ENCODE assay signal across 1 cellular context in genomic region chr10:100986952-100987684, GRCh38.
A peak's percentile ranks its signal among the peaks of the same experiment; 100 is the strongest.
TF ChIP-seq lines count a peak whose summit lies in the region.

MRPL43 (minus strand) TSS chr10:100987497; CDS start chr10:100987443, 54 bp downstream.
TWNK (plus strand) TSS chr10:100987543; CDS start chr10:100988211, 668 bp downstream.

TF ChIP-seq in HepG2, 621 proteins besides CTCF, POLR2A, EP300 and RAD21 (continued from another document and continues in another):
- TF ChIP-seq ZBTB10 (CRISPR knock-in tag; IDR thresholded peaks at IDR 0.05; ENCODE audit: borderline replicate concordance) (peak; percentile 69; the same call in 1 of the 2 replicates), ZSCAN22 (CRISPR knock-in tag; IDR thresholded peaks at IDR 0.05) (no peak), STAT5B (CRISPR knock-in tag; IDR thresholded peaks at IDR 0.05) (no peak), PRDM10 (CRISPR knock-in tag; IDR thresholded peaks at IDR 0.05; ENCODE audit: low read depth) (no peak), ZKSCAN5 (CRISPR knock-in tag; IDR thresholded peaks at IDR 0.05) (no peak), ONECUT2 (CRISPR knock-in tag; IDR thresholded peaks at IDR 0.05) (no peak), ZNF274 (CRISPR knock-in tag; IDR thresholded peaks at IDR 0.05) (peak; percentile 75), ZNF563 (CRISPR knock-in tag; IDR thresholded peaks at IDR 0.05) (peak; percentile 83; the same call in 1 of the 2 replicates), TIGD3 (CRISPR knock-in tag; IDR thresholded peaks at IDR 0.05; ENCODE audit: borderline replicate concordance) (0 out of 2 replicates have a peak, but pooled peaks have one; percentile 75), DNMT3B (CRISPR knock-in tag; conservative IDR thresholded peaks at IDR 0.05) (0 out of 2 replicates have a peak, but pooled peaks have one; percentile 39), SP1 (IDR thresholded peaks at IDR 0.05) (no peak), SP1 (CRISPR knock-in tag; IDR thresholded peaks at IDR 0.05) (peak; percentile 57; the same call in 1 of the 2 replicates), KMT2A (CRISPR knock-in tag; IDR thresholded peaks at IDR 0.05) (peak; percentile 80; the same call in 1 of the 2 replicates), ZBTB38 (CRISPR knock-in tag; IDR thresholded peaks at IDR 0.05) (peak; percentile 48), BORCS8-MEF2B (CRISPR knock-in tag; IDR thresholded peaks at IDR 0.05) (peak; percentile 53; the same call in 1 of the 2 replicates), YEATS2 (CRISPR knock-in tag; IDR thresholded peaks at IDR 0.05; ENCODE audit: borderline replicate concordance) (peak; percentile 86), FLYWCH1 (CRISPR knock-in tag; IDR thresholded peaks at IDR 0.05) (no peak), MXD4 (CRISPR knock-in tag; IDR thresholded peaks at IDR 0.05) (peak; percentile 95; the same call in 1 of the 2 replicates), ZSCAN9 (CRISPR knock-in tag; IDR thresholded peaks at IDR 0.05; ENCODE audit: borderline replicate concordance) (no peak), ZNF33A (CRISPR knock-in tag; IDR thresholded peaks at IDR 0.05; ENCODE audit: borderline replicate concordance) (no peak), PCBP1 (IDR thresholded peaks at IDR 0.05; ENCODE audit: borderline replicate concordance, low read depth, low read length) (0 out of 2 replicates have a peak, but pooled peaks have one; percentile 33), ZSCAN25 (CRISPR knock-in tag; IDR thresholded peaks at IDR 0.05) (no peak), REL (CRISPR knock-in tag; conservative IDR thresholded peaks at IDR 0.05) (peak; percentile 44), SOX6 (IDR thresholded peaks at IDR 0.05) (no peak), SOX6 (CRISPR knock-in tag; IDR thresholded peaks at IDR 0.05) (peak; percentile 36), HOXA9 (CRISPR knock-in tag; IDR thresholded peaks at IDR 0.05; ENCODE audit: borderline replicate concordance) (peak; percentile 94), ZNF629 (CRISPR knock-in tag; conservative IDR thresholded peaks at IDR 0.05) (0 out of 2 replicates have a peak, but pooled peaks have one; percentile 4), ZNF891 (CRISPR knock-in tag; IDR thresholded peaks at IDR 0.05) (peak; percentile 88; the same call in 1 of the 2 replicates), SYNCRIP (IDR thresholded peaks at IDR 0.05; ENCODE audit: insufficient read depth, low read depth, low read length) (no peak), ATAD3A (CRISPR knock-in tag; IDR thresholded peaks at IDR 0.05) (no peak), NKX3-1 (CRISPR knock-in tag; IDR thresholded peaks at IDR 0.05) (peak; percentile 76; the same call in 1 of the 2 replicates), RFX1 (IDR thresholded peaks at IDR 0.05) (no peak)
- TF ChIP-seq, protein P1, sequence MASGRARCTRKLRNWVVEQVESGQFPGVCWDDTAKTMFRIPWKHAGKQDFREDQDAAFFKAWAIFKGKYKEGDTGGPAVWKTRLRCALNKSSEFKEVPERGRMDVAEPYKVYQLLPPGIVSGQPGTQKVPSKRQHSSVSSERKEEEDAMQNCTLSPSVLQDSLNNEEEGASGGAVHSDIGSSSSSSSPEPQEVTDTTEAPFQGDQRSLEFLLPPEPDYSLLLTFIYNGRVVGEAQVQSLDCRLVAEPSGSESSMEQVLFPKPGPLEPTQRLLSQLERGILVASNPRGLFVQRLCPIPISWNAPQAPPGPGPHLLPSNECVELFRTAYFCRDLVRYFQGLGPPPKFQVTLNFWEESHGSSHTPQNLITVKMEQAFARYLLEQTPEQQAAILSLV (CRISPR knock-in tag; IDR thresholded peaks at IDR 0.05; ENCODE audit: borderline replicate concordance) = no peak
- TF ChIP-seq, protein P2, sequence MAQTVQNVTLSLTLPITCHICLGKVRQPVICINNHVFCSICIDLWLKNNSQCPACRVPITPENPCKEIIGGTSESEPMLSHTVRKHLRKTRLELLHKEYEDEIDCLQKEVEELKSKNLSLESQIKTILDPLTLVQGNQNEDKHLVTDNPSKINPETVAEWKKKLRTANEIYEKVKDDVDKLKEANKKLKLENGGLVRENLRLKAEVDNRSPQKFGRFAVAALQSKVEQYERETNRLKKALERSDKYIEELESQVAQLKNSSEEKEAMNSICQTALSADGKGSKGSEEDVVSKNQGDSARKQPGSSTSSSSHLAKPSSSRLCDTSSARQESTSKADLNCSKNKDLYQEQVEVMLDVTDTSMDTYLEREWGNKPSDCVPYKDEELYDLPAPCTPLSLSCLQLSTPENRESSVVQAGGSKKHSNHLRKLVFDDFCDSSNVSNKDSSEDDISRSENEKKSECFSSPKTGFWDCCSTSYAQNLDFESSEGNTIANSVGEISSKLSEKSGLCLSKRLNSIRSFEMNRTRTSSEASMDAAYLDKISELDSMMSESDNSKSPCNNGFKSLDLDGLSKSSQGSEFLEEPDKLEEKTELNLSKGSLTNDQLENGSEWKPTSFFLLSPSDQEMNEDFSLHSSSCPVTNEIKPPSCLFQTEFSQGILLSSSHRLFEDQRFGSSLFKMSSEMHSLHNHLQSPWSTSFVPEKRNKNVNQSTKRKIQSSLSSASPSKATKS (CRISPR knock-in tag; IDR thresholded peaks at IDR 0.05) = no peak
- TF ChIP-seq, protein P3, sequence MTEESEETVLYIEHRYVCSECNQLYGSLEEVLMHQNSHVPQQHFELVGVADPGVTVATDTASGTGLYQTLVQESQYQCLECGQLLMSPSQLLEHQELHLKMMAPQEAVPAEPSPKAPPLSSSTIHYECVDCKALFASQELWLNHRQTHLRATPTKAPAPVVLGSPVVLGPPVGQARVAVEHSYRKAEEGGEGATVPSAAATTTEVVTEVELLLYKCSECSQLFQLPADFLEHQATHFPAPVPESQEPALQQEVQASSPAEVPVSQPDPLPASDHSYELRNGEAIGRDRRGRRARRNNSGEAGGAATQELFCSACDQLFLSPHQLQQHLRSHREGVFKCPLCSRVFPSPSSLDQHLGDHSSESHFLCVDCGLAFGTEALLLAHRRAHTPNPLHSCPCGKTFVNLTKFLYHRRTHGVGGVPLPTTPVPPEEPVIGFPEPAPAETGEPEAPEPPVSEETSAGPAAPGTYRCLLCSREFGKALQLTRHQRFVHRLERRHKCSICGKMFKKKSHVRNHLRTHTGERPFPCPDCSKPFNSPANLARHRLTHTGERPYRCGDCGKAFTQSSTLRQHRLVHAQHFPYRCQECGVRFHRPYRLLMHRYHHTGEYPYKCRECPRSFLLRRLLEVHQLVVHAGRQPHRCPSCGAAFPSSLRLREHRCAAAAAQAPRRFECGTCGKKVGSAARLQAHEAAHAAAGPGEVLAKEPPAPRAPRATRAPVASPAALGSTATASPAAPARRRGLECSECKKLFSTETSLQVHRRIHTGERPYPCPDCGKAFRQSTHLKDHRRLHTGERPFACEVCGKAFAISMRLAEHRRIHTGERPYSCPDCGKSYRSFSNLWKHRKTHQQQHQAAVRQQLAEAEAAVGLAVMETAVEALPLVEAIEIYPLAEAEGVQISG (CRISPR knock-in tag; IDR thresholded peaks at IDR 0.05) = peak; percentile 91
- TF ChIP-seq, protein P4, sequence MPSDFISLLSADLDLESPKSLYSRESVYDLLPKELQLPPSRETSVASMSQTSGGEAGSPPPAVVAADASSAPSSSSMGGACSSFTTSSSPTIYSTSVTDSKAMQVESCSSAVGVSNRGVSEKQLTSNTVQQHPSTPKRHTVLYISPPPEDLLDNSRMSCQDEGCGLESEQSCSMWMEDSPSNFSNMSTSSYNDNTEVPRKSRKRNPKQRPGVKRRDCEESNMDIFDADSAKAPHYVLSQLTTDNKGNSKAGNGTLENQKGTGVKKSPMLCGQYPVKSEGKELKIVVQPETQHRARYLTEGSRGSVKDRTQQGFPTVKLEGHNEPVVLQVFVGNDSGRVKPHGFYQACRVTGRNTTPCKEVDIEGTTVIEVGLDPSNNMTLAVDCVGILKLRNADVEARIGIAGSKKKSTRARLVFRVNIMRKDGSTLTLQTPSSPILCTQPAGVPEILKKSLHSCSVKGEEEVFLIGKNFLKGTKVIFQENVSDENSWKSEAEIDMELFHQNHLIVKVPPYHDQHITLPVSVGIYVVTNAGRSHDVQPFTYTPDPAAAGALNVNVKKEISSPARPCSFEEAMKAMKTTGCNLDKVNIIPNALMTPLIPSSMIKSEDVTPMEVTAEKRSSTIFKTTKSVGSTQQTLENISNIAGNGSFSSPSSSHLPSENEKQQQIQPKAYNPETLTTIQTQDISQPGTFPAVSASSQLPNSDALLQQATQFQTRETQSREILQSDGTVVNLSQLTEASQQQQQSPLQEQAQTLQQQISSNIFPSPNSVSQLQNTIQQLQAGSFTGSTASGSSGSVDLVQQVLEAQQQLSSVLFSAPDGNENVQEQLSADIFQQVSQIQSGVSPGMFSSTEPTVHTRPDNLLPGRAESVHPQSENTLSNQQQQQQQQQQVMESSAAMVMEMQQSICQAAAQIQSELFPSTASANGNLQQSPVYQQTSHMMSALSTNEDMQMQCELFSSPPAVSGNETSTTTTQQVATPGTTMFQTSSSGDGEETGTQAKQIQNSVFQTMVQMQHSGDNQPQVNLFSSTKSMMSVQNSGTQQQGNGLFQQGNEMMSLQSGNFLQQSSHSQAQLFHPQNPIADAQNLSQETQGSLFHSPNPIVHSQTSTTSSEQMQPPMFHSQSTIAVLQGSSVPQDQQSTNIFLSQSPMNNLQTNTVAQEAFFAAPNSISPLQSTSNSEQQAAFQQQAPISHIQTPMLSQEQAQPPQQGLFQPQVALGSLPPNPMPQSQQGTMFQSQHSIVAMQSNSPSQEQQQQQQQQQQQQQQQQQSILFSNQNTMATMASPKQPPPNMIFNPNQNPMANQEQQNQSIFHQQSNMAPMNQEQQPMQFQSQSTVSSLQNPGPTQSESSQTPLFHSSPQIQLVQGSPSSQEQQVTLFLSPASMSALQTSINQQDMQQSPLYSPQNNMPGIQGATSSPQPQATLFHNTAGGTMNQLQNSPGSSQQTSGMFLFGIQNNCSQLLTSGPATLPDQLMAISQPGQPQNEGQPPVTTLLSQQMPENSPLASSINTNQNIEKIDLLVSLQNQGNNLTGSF (CRISPR knock-in tag; IDR thresholded peaks at IDR 0.05) = peak; percentile 14; the same call in 1 of the 2 replicates
